1 cellular context compared by ENCODE assay signal in genomic region chr1:154330669-154331068, GRCh38.
TF ChIP-seq lines count a peak whose summit lies in the region.

No MANE protein-coding gene starts in this region.

TF ChIP-seq in H1, 55 proteins besides CTCF, POLR2A, EP300 and RAD21:
- TF ChIP-seq SIN3A (conservative IDR thresholded peaks at IDR 0.05 in 1 of 2, IDR thresholded peaks at IDR 0.05 in 1 of 2; ENCODE audit: low read depth in 1 of 2, low read length in 2 of 2) (no peak), SAP30 (IDR thresholded peaks at IDR 0.05; ENCODE audit: insufficient read depth, insufficient replicate concordance, low read length) (no peak), NRF1 (IDR thresholded peaks at IDR 0.05; ENCODE audit: low read depth, low read length) (no peak), BACH1 (IDR thresholded peaks at IDR 0.05; ENCODE audit: low read length) (no peak), SIRT6 (IDR thresholded peaks at IDR 0.05; ENCODE audit: low read length) (no peak), CHD1 (IDR thresholded peaks at IDR 0.05; ENCODE audit: low read depth, low read length) (no peak), USF2 (IDR thresholded peaks at IDR 0.05; ENCODE audit: low read length) (no peak), CBX5 (IDR thresholded peaks at IDR 0.05; ENCODE audit: low read depth, low read length) (no peak), SP2 (IDR thresholded peaks at IDR 0.05; ENCODE audit: low read length) (no peak), SP1 (IDR thresholded peaks at IDR 0.05; ENCODE audit: low read depth, low read length) (no peak), SIX5 (IDR thresholded peaks at IDR 0.05; ENCODE audit: low read depth, low read length) (no peak), HDAC2 (IDR thresholded peaks at IDR 0.05; ENCODE audit: borderline replicate concordance in 1 of 2, low read depth in 2 of 2, low read length in 2 of 2) (no peak), SP4 (IDR thresholded peaks at IDR 0.05; ENCODE audit: low read length) (no peak), SRF (IDR thresholded peaks at IDR 0.05; ENCODE audit: low read depth, low read length) (no peak)
- TF ChIP-seq, protein P1, sequence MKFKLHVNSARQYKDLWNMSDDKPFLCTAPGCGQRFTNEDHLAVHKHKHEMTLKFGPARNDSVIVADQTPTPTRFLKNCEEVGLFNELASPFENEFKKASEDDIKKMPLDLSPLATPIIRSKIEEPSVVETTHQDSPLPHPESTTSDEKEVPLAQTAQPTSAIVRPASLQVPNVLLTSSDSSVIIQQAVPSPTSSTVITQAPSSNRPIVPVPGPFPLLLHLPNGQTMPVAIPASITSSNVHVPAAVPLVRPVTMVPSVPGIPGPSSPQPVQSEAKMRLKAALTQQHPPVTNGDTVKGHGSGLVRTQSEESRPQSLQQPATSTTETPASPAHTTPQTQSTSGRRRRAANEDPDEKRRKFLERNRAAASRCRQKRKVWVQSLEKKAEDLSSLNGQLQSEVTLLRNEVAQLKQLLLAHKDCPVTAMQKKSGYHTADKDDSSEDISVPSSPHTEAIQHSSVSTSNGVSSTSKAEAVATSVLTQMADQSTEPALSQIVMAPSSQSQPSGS (IDR thresholded peaks at IDR 0.05; ENCODE audit: low read length) = no peak
